ENCODE assay signal across 11 cellular contexts in the genomic region with DNA sequence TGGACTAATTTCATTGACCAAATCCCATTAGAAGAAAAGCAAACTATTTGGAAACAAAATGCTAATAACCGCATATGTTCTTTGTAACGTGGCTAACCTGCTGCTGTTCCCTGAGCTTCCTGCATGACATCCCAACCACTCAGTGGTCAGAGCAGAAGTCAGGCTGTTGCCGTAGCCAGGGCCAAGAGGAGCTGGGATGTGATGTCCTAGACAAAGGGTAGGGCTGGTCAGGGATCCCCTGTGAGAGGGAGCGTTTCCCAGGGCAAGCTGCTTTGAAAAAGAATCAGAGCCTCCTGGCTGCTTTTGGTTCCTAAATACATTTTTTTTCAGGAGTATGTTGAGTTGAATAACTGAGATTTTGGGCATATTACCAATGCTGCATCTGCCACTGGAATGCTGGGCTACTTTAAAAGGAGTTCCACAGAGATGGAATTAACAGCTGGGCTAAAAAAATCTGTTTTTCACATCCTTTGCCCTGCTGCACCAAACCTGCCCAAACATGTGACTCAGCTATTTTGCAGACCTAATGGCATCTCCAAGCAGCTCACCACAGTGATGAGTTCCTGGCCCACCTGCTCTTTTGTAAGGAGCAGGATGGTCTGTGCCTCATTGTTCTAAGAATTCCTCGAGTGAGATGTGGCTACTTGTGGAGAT. TPM values are rescaled to one million over a fixed set of nuclear protein-coding genes. Genes with fewer than 3 reads are reported as not detected.
A peak's percentile ranks its signal among the peaks of the same experiment; 100 is the strongest.
DNase-seq lines count a peak whose midpoint lies in the region; ATAC-seq and TF ChIP-seq lines count a peak whose summit lies in the region.
"Had no signal": no experiment of that assay in that cellular context is flagged by ENCODE, and none has a peak within 500 bp of the region (broad histone marks: within the 10 kb centered on the region; RNA-seq: fewer than 3 reads in every experiment).

No MANE protein-coding gene starts in this region.

- no peak overlapping the region for H3K4me3 ChIP-seq in neural progenitor cell
- H3K4me3 ChIP-seq: tibial artery had no signal

- no peaks in the 10 kb centered on the region for H3K27me3 ChIP-seq in neural progenitor cell
- H3K27me3 ChIP-seq: tibial artery had no signal

- peaks cover 15% of the 10 kb centered on the region for H3K36me3 Mint-ChIP-seq in neural progenitor cell

- H3K27me3 Mint-ChIP-seq in neural progenitor cell (ENCODE audit: insufficient read depth, low read depth) = peaks cover 8% of the 10 kb centered on the region
- H3K27me3 Mint-ChIP-seq: activated B cell treated with CpG ODN at 0.5 μM for 24 hours had no signal

- no peaks in the 10 kb centered on the region for H3K9me3 Mint-ChIP-seq in neural progenitor cell
- H3K9me3 Mint-ChIP-seq: activated B cell treated with CpG ODN at 0.5 μM for 24 hours had no signal

- DNase-seq in DMS 273 treated with DMSO at 0.1 percent for 48 hours (lab: John Stamatoyannopoulos, UW) (peak; percentile 41), NCI-H446 treated with DMSO at 0.1 percent for 48 hours (lab: John Stamatoyannopoulos, UW) (peak; percentile 70), dedifferentiated amniotic fluid mesenchymal stem cell (ENCODE audit: extremely low spot score) (peak; percentile 57), neural progenitor cell (ENCODE audit: low spot score) (peak; percentile 7), SKM-1 treated with dmso at 0.1 percent for 144 hours (lab: John Stamatoyannopoulos, UW; ENCODE audit: unreplicated experiment) (no peak), NCI-H774 (lab: John Stamatoyannopoulos, UW) (no peak), 8988T (no peak)
- DNase-seq: activated B cell treated with CpG ODN at 0.5 μM for 24 hours; activated naive CD4-positive, alpha-beta T cell treated with Interleukin-2 at 50 U/mL for 16 hours; tibial artery had no signal

- H3K4me3 Mint-ChIP-seq in neural progenitor cell = no peak overlapping the region
- H3K4me3 Mint-ChIP-seq: activated B cell treated with CpG ODN at 0.5 μM for 24 hours had no signal

- no peak overlapping the region for H2AFZ ChIP-seq in neural progenitor cell (replicated peaks)

- peak overlapping the region; percentile 10 for H3K4me2 ChIP-seq in neural progenitor cell

- H3K27ac Mint-ChIP-seq in neural progenitor cell = no peak overlapping the region

- peaks cover 6% of the 10 kb centered on the region for H3F3A ChIP-seq in neural progenitor cell (ENCODE audit: low read depth)

- H3K4me1 Mint-ChIP-seq in neural progenitor cell = peaks cover 8% of the 10 kb centered on the region

- ATAC-seq in HG02588 (IDR thresholded peaks at IDR 0.05; ENCODE audit: unreplicated experiment) = no peak

- no peaks in the 10 kb centered on the region for H4K20me1 ChIP-seq in neural progenitor cell (ENCODE audit: low read depth)

- peak overlapping the region; percentile 47 for H3K27ac ChIP-seq in neural progenitor cell

- no peaks in the 10 kb centered on the region for H3K9me3 ChIP-seq in neural progenitor cell (ENCODE audit: low read depth)
- H3K9me3 ChIP-seq: tibial artery had no signal

- H3K9ac ChIP-seq in neural progenitor cell = no peak overlapping the region

- TF ChIP-seq CTCF in neural progenitor cell (IDR thresholded peaks at IDR 0.05) = no peak

- H3K36me3 ChIP-seq in neural progenitor cell = no peaks in the 10 kb centered on the region

- peaks cover 5% of the 10 kb centered on the region for H3K4me1 ChIP-seq in neural progenitor cell

- H3K79me2 ChIP-seq in neural progenitor cell (ENCODE audit: low read depth) = no peaks in the 10 kb centered on the region

RNA-seq across cellular contexts. Expression of gene ANKRD13A, which starts 23.9 kb away (rescaled TPM):
- 35.4 and 47.5 TPM in 2 replicates for total RNA-seq in neural progenitor cell (ENCODE audit: low replicate concordance)

RNA-seq across cellular contexts. Expression of gene C12orf76, which starts 25.2 kb away (rescaled TPM):
- 39.8 and 48.8 TPM in 2 replicates for total RNA-seq in neural progenitor cell (ENCODE audit: low replicate concordance)

RNA-seq across cellular contexts. Expression of gene GIT2, which starts 26.9 kb away (rescaled TPM):
- 23.9 and 28.5 TPM in 2 replicates for total RNA-seq in neural progenitor cell (ENCODE audit: low replicate concordance)

Comparison
In these comparisons a context has a peak if more than half of its experiments do, and no peak if none do; other contexts are left out.
1. DNase-seq: peak in DMS 273 treated with DMSO at 0.1 percent for 48 hours (single experiment), NCI-H446 treated with DMSO at 0.1 percent for 48 hours (single experiment), dedifferentiated amniotic fluid mesenchymal stem cell (single experiment) and neural progenitor cell (single experiment); none in SKM-1 treated with dmso at 0.1 percent for 144 hours (single experiment), NCI-H774 (single experiment) and 8988T (single experiment).